8 cellular contexts compared by ENCODE assay signal in genomic region chr20:57772349-57772964, GRCh38.
DNase-seq lines count a peak whose midpoint lies in the region; ATAC-seq, FAIRE-seq and TF ChIP-seq lines count a peak whose summit lies in the region.

No MANE protein-coding gene starts in this region.

- TF ChIP-seq POLR2A in K562 (conservative IDR thresholded peaks at IDR 0.05): no peak
- no peak for TF ChIP-seq POLR2A in GM12891 (IDR thresholded peaks at IDR 0.05; ENCODE audit: low read depth, low read length)

- H2AFZ ChIP-seq in K562 (ENCODE audit: low read depth, low read length) (no peak overlapping the region), neural progenitor cell (replicated peaks) (no peak overlapping the region), MM.1S (ENCODE audit: low read length) (no peak overlapping the region)

- no peaks in the 10 kb centered on the region for H3K9me1 ChIP-seq in K562 (ENCODE audit: control insufficient read depth, insufficient read depth, low read length)

- TF ChIP-seq RAD21 in K562 (CRISPR knock-in tag; conservative IDR thresholded peaks at IDR 0.05 in 1 of 2, IDR thresholded peaks at IDR 0.05 in 1 of 2): no peak

- POLR2A ChIA-PET in K562 (lab: Yijun Ruan, JAX): interaction anchor here (0.6 kb wide), 1 partner anchor 290 kb away, joined by 3 read pairs; no protein-coding TSS in a partner anchor

- H3K79me2 ChIP-seq in K562 (ENCODE audit: control insufficient read depth, insufficient read depth, low read length): no peaks in the 10 kb centered on the region
- no peaks in the 10 kb centered on the region for H3K79me2 ChIP-seq in neural progenitor cell (ENCODE audit: low read depth)
- H3K79me2 ChIP-seq in MM.1S (ENCODE audit: low read length): no peaks in the 10 kb centered on the region

- H4K20me1 ChIP-seq in K562 (replicated peaks; ENCODE audit: control insufficient read depth, insufficient read depth, low read length) (no peaks in the 10 kb centered on the region), neural progenitor cell (ENCODE audit: low read depth) (no peaks in the 10 kb centered on the region), MM.1S (ENCODE audit: insufficient read depth, low read length) (no peaks in the 10 kb centered on the region)

- in situ Hi-C loops in K562 (cut with MboI): no loop called here

- H3K36me3 ChIP-seq in K562 (ENCODE audit: control insufficient read depth, insufficient read depth, low read length): no peaks in the 10 kb centered on the region
- no peaks in the 10 kb centered on the region for H3K36me3 ChIP-seq in neural progenitor cell
- no peaks in the 10 kb centered on the region for H3K36me3 ChIP-seq in MM.1S (replicated peaks; ENCODE audit: insufficient read depth, low read length)

- no peak for TF ChIP-seq EP300 in K562 (IDR thresholded peaks at IDR 0.05; ENCODE audit: low read length)

- H3K27me3 Mint-ChIP-seq in neural progenitor cell (ENCODE audit: insufficient read depth, low read depth): no peaks in the 10 kb centered on the region

- H3K9me2 ChIP-seq in MM.1S (replicated peaks; ENCODE audit: insufficient read depth, low read length): no peaks in the 10 kb centered on the region

- no peaks in the 10 kb centered on the region for H3F3A ChIP-seq in neural progenitor cell (ENCODE audit: low read depth)
- no peaks in the 10 kb centered on the region for H3F3A ChIP-seq in MM.1S (ENCODE audit: insufficient read depth, low read length)

- H3K4me3 ChIP-seq in K562: no peak overlapping the region
- H3K4me3 ChIP-seq in neural progenitor cell: no peak overlapping the region
- H3K4me3 ChIP-seq in MM.1S (ENCODE audit: low read length): no peak overlapping the region

- no peaks in the 10 kb centered on the region for H3K4me1 ChIP-seq in K562 (replicated peaks in 1 of 2; ENCODE audit: control insufficient read depth in 2 of 2, insufficient read depth in 2 of 2, low read length in 2 of 2)
- H3K4me1 ChIP-seq in neural progenitor cell: no peaks in the 10 kb centered on the region
- no peaks in the 10 kb centered on the region for H3K4me1 ChIP-seq in MM.1S (ENCODE audit: low read length)

- no peak overlapping the region for H3K4me2 ChIP-seq in K562 (ENCODE audit: insufficient read depth, low read length)
- no peak overlapping the region for H3K4me2 ChIP-seq in neural progenitor cell
- H3K4me2 ChIP-seq in MM.1S (ENCODE audit: low read depth, low read length): no peak overlapping the region

- BruUV-seq in K562 (replicated peaks; lab: Mats Ljungman, UMichigan): no TSS peak

- H3K27me3 ChIP-seq in K562 (ENCODE audit: control insufficient read depth in 2 of 2, insufficient read depth in 2 of 2, low read length in 2 of 2) (peaks cover 9 to 48% of the 10 kb centered on the region in 2 experiments; a peak in 4 of 5 replicates), neural progenitor cell (no peaks in the 10 kb centered on the region), MM.1S (replicated peaks; ENCODE audit: insufficient read depth, low read length) (peaks cover 58% of the 10 kb centered on the region)

- 5% methylated on average over 15 of the region's 15 CpGs for WGBS in K562 (ENCODE audit: insufficient coverage, low coverage, missing lambda C conversion rate)

- no peaks in the 10 kb centered on the region for H3K36me3 Mint-ChIP-seq in neural progenitor cell

- peaks cover 2% of the 10 kb centered on the region for H3K9me3 Mint-ChIP-seq in neural progenitor cell

- TF ChIP-seq CTCF in K562 (IDR thresholded peaks at IDR 0.05 in 2 of 3, conservative IDR thresholded peaks at IDR 0.05 in 1 of 3; ENCODE audit: insufficient read depth in 2 of 3, low read depth in 1 of 3, low read length in 3 of 3): no peak
- no peak for TF ChIP-seq CTCF in neural progenitor cell (IDR thresholded peaks at IDR 0.05)
- TF ChIP-seq CTCF in MM.1S (IDR thresholded peaks at IDR 0.05; ENCODE audit: low read length): no peak

- CTCF ChIA-PET in K562 (lab: Yijun Ruan, JAX; ENCODE audit: low intra/inter-chr PET ratio): no interaction called here

- H3K9me3 ChIP-seq in K562 (replicated peaks; ENCODE audit: control insufficient read depth, insufficient read depth, low read depth, low read length) (no peaks in the 10 kb centered on the region), neural progenitor cell (ENCODE audit: low read depth) (no peaks in the 10 kb centered on the region), MM.1S (replicated peaks; ENCODE audit: insufficient read depth, low read length) (no peaks in the 10 kb centered on the region)

- H3K9ac ChIP-seq in K562 (ENCODE audit: insufficient read depth in 1 of 2, low read depth in 2 of 2, low read length in 2 of 2) (no peak overlapping the region), neural progenitor cell (no peak overlapping the region), MM.1S (ENCODE audit: low read length) (no peak overlapping the region)

- peaks cover 25% of the 10 kb centered on the region for H3K4me1 Mint-ChIP-seq in neural progenitor cell

- FAIRE-seq in K562 (lab: Jason Lieb, UNC) (no peak), GM12891 (lab: Jason Lieb, UNC) (no peak)

- intact Hi-C loops in K562 (cut with micrococcal nuclease): no loop called here

- no peak overlapping the region for H3K27ac Mint-ChIP-seq in neural progenitor cell

- H3K27ac ChIP-seq in K562 (ENCODE audit: extremely low read depth, low read depth, low read length) (no peak overlapping the region), neural progenitor cell (no peak overlapping the region), MM.1S (ENCODE audit: low read length) (no peak overlapping the region)

- H3K4me3 Mint-ChIP-seq in neural progenitor cell: no peak overlapping the region

- peak; percentile 90 for DNase-seq in Daoy (ENCODE audit: low read depth)
- DNase-seq in MV-4-11 (lab: John Stamatoyannopoulos, UW): peak; percentile 48
- DNase-seq in K562 (ENCODE audit: extremely low read depth in 1 of 4, low spot score in 3 of 4): peak in 3 of 4 experiments; percentile 11 to 24 (median 21)
- peak; percentile 25 for DNase-seq in neural progenitor cell (ENCODE audit: low spot score)
- DNase-seq in middle frontal gyrus (ENCODE audit: extremely low spot score, low spot score): no peak
- no peak for DNase-seq in GM12891 (ENCODE audit: insufficient read length, low spot score)
- no peak for DNase-seq in MM.1S

- ATAC-seq in K562 (no peak), HG02852 (IDR thresholded peaks at IDR 0.05; ENCODE audit: unreplicated experiment) (no peak)

TF ChIP-seq in K562, 482 proteins besides CTCF, POLR2A, EP300 and RAD21 (continues in another document):
- TF ChIP-seq FOSL1 (tag; conservative IDR thresholded peaks at IDR 0.05) (peak; percentile 73), FOXP1 (CRISPR knock-in tag; IDR thresholded peaks at IDR 0.05) (no peak), ZNF444 (CRISPR knock-in tag; IDR thresholded peaks at IDR 0.05) (no peak), ATF3 (IDR thresholded peaks at IDR 0.05) (peak; percentile 54), ATF3 (CRISPR knock-in tag; conservative IDR thresholded peaks at IDR 0.05) (no peak), PRPF4 (IDR thresholded peaks at IDR 0.05; ENCODE audit: insufficient read depth, low read depth, low read length, poor library complexity, severe bottlenecking) (no peak)
- TF ChIP-seq, protein P1, sequence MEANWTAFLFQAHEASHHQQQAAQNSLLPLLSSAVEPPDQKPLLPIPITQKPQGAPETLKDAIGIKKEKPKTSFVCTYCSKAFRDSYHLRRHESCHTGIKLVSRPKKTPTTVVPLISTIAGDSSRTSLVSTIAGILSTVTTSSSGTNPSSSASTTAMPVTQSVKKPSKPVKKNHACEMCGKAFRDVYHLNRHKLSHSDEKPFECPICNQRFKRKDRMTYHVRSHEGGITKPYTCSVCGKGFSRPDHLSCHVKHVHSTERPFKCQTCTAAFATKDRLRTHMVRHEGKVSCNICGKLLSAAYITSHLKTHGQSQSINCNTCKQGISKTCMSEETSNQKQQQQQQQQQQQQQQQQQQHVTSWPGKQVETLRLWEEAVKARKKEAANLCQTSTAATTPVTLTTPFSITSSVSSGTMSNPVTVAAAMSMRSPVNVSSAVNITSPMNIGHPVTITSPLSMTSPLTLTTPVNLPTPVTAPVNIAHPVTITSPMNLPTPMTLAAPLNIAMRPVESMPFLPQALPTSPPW (CRISPR knock-in tag; IDR thresholded peaks at IDR 0.05): no peak

TF ChIP-seq in GM12891, 5 proteins besides CTCF, POLR2A, EP300 and RAD21:
- no peak for TF ChIP-seq PAX5 (IDR thresholded peaks at IDR 0.05; ENCODE audit: insufficient read depth, low read length, severe bottlenecking)
- TF ChIP-seq POLR2AphosphoS5 (IDR thresholded peaks at IDR 0.05; ENCODE audit: low read depth, low read length): no peak
- no peak for TF ChIP-seq TAF1 (IDR thresholded peaks at IDR 0.05; ENCODE audit: low read depth, low read length)
- no peak for TF ChIP-seq POU2F2 (IDR thresholded peaks at IDR 0.05; ENCODE audit: low read depth, low read length)
- no peak for TF ChIP-seq SPI1 (IDR thresholded peaks at IDR 0.05; ENCODE audit: low read depth, low read length)
TF ChIP-seq in GM12891: peak in this region for 0.

Comparison
In these comparisons a context has a peak if more than half of its experiments do, and no peak if none do; other contexts are left out.
1. DNase-seq: peak in Daoy (single experiment), MV-4-11 (single experiment), K562 (3 of 4) and neural progenitor cell (single experiment); none in middle frontal gyrus (single experiment), GM12891 (single experiment) and MM.1S (single experiment).